In genomic region chr3:46925585-46925934, GRCh38 we compare ENCODE assay signal across 2 cellular contexts.
TF ChIP-seq lines count a peak whose summit lies in the region.

No MANE protein-coding gene starts in this region.

TF ChIP-seq in A549, 52 proteins besides CTCF, POLR2A, EP300 and RAD21:
- TF ChIP-seq JUN (IDR thresholded peaks at IDR 0.05) (no peak), HMGXB4 (CRISPR knock-in tag; IDR thresholded peaks at IDR 0.05; ENCODE audit: borderline replicate concordance) (no peak), BCL3 (IDR thresholded peaks at IDR 0.05) (no peak), FOSB (CRISPR knock-in tag; IDR thresholded peaks at IDR 0.05) (no peak), USF2 (IDR thresholded peaks at IDR 0.05) (no peak), CBX8 (IDR thresholded peaks at IDR 0.05) (no peak), NFE2L2 (conservative IDR thresholded peaks at IDR 0.05; ENCODE audit: low read length) (no peak), CBX2 (IDR thresholded peaks at IDR 0.05; ENCODE audit: borderline replicate concordance, low read depth) (no peak), ZC3H11A (IDR thresholded peaks at IDR 0.05) (no peak), MAFK (IDR thresholded peaks at IDR 0.05; ENCODE audit: partially characterized antibody) (no peak), MAZ (IDR thresholded peaks at IDR 0.05; ENCODE audit: borderline replicate concordance, low read depth, low read length) (no peak), MYC (IDR thresholded peaks at IDR 0.05; ENCODE audit: borderline replicate concordance, low read length) (no peak), PBX3 (IDR thresholded peaks at IDR 0.05) (no peak), E2F6 (IDR thresholded peaks at IDR 0.05; ENCODE audit: borderline replicate concordance, low read depth) (no peak)

TF ChIP-seq in endothelial cell of umbilical vein, 7 proteins besides CTCF, POLR2A, EP300 and RAD21:
- no peak for TF ChIP-seq EZH2 (IDR thresholded peaks at IDR 0.05; ENCODE audit: borderline replicate concordance, low read depth, low read length, severe bottlenecking)
- no peak for TF ChIP-seq MYC (IDR thresholded peaks at IDR 0.05; ENCODE audit: low read depth, low read length)
- no peak for TF ChIP-seq POLR2AphosphoS5 (IDR thresholded peaks at IDR 0.05; ENCODE audit: insufficient read depth, low read depth, low read length)
- no peak for TF ChIP-seq MAX (IDR thresholded peaks at IDR 0.05; ENCODE audit: insufficient read depth, insufficient read length)
- TF ChIP-seq FOS (IDR thresholded peaks at IDR 0.05; ENCODE audit: borderline replicate concordance, insufficient read depth, low read length): no peak
- TF ChIP-seq JUN (IDR thresholded peaks at IDR 0.05; ENCODE audit: borderline replicate concordance, insufficient read depth, insufficient read length, low read depth): no peak
- no peak for TF ChIP-seq GATA2 (IDR thresholded peaks at IDR 0.05; ENCODE audit: insufficient read depth, insufficient read length, low read depth, low read length)
